In genomic region chr7:101104193-101104713, GRCh38 we compare ENCODE assay signal across 3 cellular contexts.
A peak's percentile ranks its signal among the peaks of the same experiment; 100 is the strongest.
TF ChIP-seq lines count a peak whose summit lies in the region.

No MANE protein-coding gene starts in this region.

TF ChIP-seq in A549, 52 proteins besides CTCF, POLR2A, EP300 and RAD21:
- TF ChIP-seq ATOH8 (CRISPR knock-in tag; IDR thresholded peaks at IDR 0.05; ENCODE audit: low read depth) (no peak), HES2 (IDR thresholded peaks at IDR 0.05) (no peak), TFCP2L1 (CRISPR knock-in tag; IDR thresholded peaks at IDR 0.05) (no peak), SMC3 (IDR thresholded peaks at IDR 0.05) (no peak), FOSB (CRISPR knock-in tag; IDR thresholded peaks at IDR 0.05) (no peak), NPAS2 (CRISPR knock-in tag; IDR thresholded peaks at IDR 0.05; ENCODE audit: borderline replicate concordance) (no peak), ESRRA (IDR thresholded peaks at IDR 0.05; ENCODE audit: borderline replicate concordance, low read length) (no peak), ZNF302 (CRISPR knock-in tag; IDR thresholded peaks at IDR 0.05) (no peak), BCL3 (IDR thresholded peaks at IDR 0.05) (no peak), GATA3 (IDR thresholded peaks at IDR 0.05; ENCODE audit: borderline replicate concordance) (no peak), NR3C1 (IDR thresholded peaks at IDR 0.05) (no peak), MAFK (IDR thresholded peaks at IDR 0.05; ENCODE audit: partially characterized antibody) (no peak), PHF8 (IDR thresholded peaks at IDR 0.05; ENCODE audit: borderline replicate concordance, low read depth) (no peak)

TF ChIP-seq in HEK293, 187 proteins besides CTCF, POLR2A, EP300 and RAD21:
- peak; percentile 94 for TF ChIP-seq ZFHX2 (tag by site-specific recombination; conservative IDR thresholded peaks at IDR 0.05)
- TF ChIP-seq EGR2 (tag by site-specific recombination; IDR thresholded peaks at IDR 0.05; ENCODE audit: low read depth) = peak; percentile 89
- no peak for TF ChIP-seq ZNF596 (tag by site-specific recombination; IDR thresholded peaks at IDR 0.05)
- no peak for TF ChIP-seq ZNF548 (tag by site-specific recombination; IDR thresholded peaks at IDR 0.05)
- peak; percentile 65; the same call in 1 of the 2 replicates for TF ChIP-seq ZNF121 (tag by site-specific recombination; IDR thresholded peaks at IDR 0.05)

TF ChIP-seq in HepG2, 621 proteins besides CTCF, POLR2A, EP300 and RAD21 (continues in another document):
- TF ChIP-seq RBFOX2 (IDR thresholded peaks at IDR 0.05; ENCODE audit: low read depth, low read length) (no peak), ZNF670 (CRISPR knock-in tag; IDR thresholded peaks at IDR 0.05; ENCODE audit: borderline replicate concordance) (no peak), BRF2 (CRISPR knock-in tag; IDR thresholded peaks at IDR 0.05) (no peak), ZNF781 (CRISPR knock-in tag; IDR thresholded peaks at IDR 0.05; ENCODE audit: borderline replicate concordance, not compliant biosample characterization) (no peak), ZNF615 (CRISPR knock-in tag; IDR thresholded peaks at IDR 0.05; ENCODE audit: borderline replicate concordance) (no peak), KLF11 (CRISPR knock-in tag; IDR thresholded peaks at IDR 0.05) (0 out of 2 replicates have a peak, but pooled peaks have one; percentile 23), ZNF747 (CRISPR knock-in tag; IDR thresholded peaks at IDR 0.05; ENCODE audit: borderline replicate concordance) (no peak), HES4 (CRISPR knock-in tag; IDR thresholded peaks at IDR 0.05; ENCODE audit: borderline replicate concordance) (no peak), NFE2L2 (IDR thresholded peaks at IDR 0.05; ENCODE audit: low read length) (no peak), SOX5 (CRISPR knock-in tag; IDR thresholded peaks at IDR 0.05; ENCODE audit: borderline replicate concordance) (peak; percentile 59; the same call in 1 of the 2 replicates), JUND (CRISPR knock-in tag; IDR thresholded peaks at IDR 0.05) (no peak), MTA3 (CRISPR knock-in tag; IDR thresholded peaks at IDR 0.05) (no peak), SIN3A (IDR thresholded peaks at IDR 0.05; ENCODE audit: borderline replicate concordance, low read depth, low read length) (no peak), KDM6A (CRISPR knock-in tag; IDR thresholded peaks at IDR 0.05; ENCODE audit: low read depth) (0 out of 2 replicates have a peak, but pooled peaks have one; percentile 14), ARID2 (CRISPR knock-in tag; IDR thresholded peaks at IDR 0.05; ENCODE audit: borderline replicate concordance) (no peak), GLI4 (CRISPR knock-in tag; IDR thresholded peaks at IDR 0.05; ENCODE audit: borderline replicate concordance) (peak; percentile 80; the same call in 1 of the 2 replicates), ARNT2 (CRISPR knock-in tag; IDR thresholded peaks at IDR 0.05; ENCODE audit: low read depth) (no peak), NFAT5 (CRISPR knock-in tag; IDR thresholded peaks at IDR 0.05) (no peak), XBP1 (CRISPR knock-in tag; IDR thresholded peaks at IDR 0.05) (no peak), USF2 (IDR thresholded peaks at IDR 0.05; ENCODE audit: low read depth, low read length) (peak; percentile 58; the same call in 1 of the 2 replicates), USF2 (CRISPR knock-in tag; IDR thresholded peaks at IDR 0.05; ENCODE audit: borderline replicate concordance) (peak; percentile 73; the same call in 1 of the 2 replicates), NCOA5 (CRISPR knock-in tag; IDR thresholded peaks at IDR 0.05) (no peak), THYN1 (CRISPR knock-in tag; IDR thresholded peaks at IDR 0.05; ENCODE audit: borderline replicate concordance, low read depth) (no peak), ZNF281 (CRISPR knock-in tag; IDR thresholded peaks at IDR 0.05; ENCODE audit: borderline replicate concordance) (peak; percentile 9; the same call in 1 of the 2 replicates), RFX5 (IDR thresholded peaks at IDR 0.05; ENCODE audit: low read depth, low read length) (no peak), ATRX (CRISPR knock-in tag; IDR thresholded peaks at IDR 0.05; ENCODE audit: borderline replicate concordance) (no peak), HMGA1 (CRISPR knock-in tag; conservative IDR thresholded peaks at IDR 0.05) (no peak), GPN1 (CRISPR knock-in tag; IDR thresholded peaks at IDR 0.05; ENCODE audit: borderline replicate concordance) (no peak), ZSCAN29 (CRISPR knock-in tag; conservative IDR thresholded peaks at IDR 0.05) (no peak), ISL2 (CRISPR knock-in tag; IDR thresholded peaks at IDR 0.05) (no peak), SAP130 (CRISPR knock-in tag; IDR thresholded peaks at IDR 0.05; ENCODE audit: low read depth) (peak; percentile 83), PPARG (CRISPR knock-in tag; conservative IDR thresholded peaks at IDR 0.05) (no peak), FOXJ3 (CRISPR knock-in tag; IDR thresholded peaks at IDR 0.05; ENCODE audit: borderline replicate concordance) (no peak), DBP (CRISPR knock-in tag; IDR thresholded peaks at IDR 0.05; ENCODE audit: not compliant biosample characterization) (no peak), ZNF205 (CRISPR knock-in tag; IDR thresholded peaks at IDR 0.05) (no peak), CSRNP2 (CRISPR knock-in tag; conservative IDR thresholded peaks at IDR 0.05; ENCODE audit: low read depth) (no peak), FOXA3 (CRISPR knock-in tag; IDR thresholded peaks at IDR 0.05) (peak; percentile 45; the same call in 1 of the 2 replicates), DZIP1 (CRISPR knock-in tag; IDR thresholded peaks at IDR 0.05) (no peak), ZNF30 (CRISPR knock-in tag; IDR thresholded peaks at IDR 0.05) (no peak), MTF2 (CRISPR knock-in tag; IDR thresholded peaks at IDR 0.05; ENCODE audit: borderline replicate concordance) (no peak), HHEX (CRISPR knock-in tag; IDR thresholded peaks at IDR 0.05) (no peak), ZNF33A (CRISPR knock-in tag; IDR thresholded peaks at IDR 0.05; ENCODE audit: borderline replicate concordance) (no peak), ZNF629 (CRISPR knock-in tag; conservative IDR thresholded peaks at IDR 0.05) (no peak)
